ENCODE assay signal across 1 cellular context in genomic region chr11:58068640-58069039, GRCh38.
TF ChIP-seq lines count a peak whose summit lies in the region.

No MANE protein-coding gene starts in this region.

TF ChIP-seq in GM23338, 12 proteins besides CTCF, POLR2A, EP300 and RAD21:
- no peak for TF ChIP-seq ZNF114 (CRISPR knock-in tag; IDR thresholded peaks at IDR 0.05)
- TF ChIP-seq JUNB (IDR thresholded peaks at IDR 0.05; ENCODE audit: unreplicated experiment), result no peak
- no peak for TF ChIP-seq ZNF331 (CRISPR knock-in tag; IDR thresholded peaks at IDR 0.05; ENCODE audit: low read depth)
- TF ChIP-seq ETS1 (IDR thresholded peaks at IDR 0.05), result no peak
- TF ChIP-seq EZH2phosphoT487 (IDR thresholded peaks at IDR 0.05; ENCODE audit: unreplicated experiment), result no peak
- no peak for TF ChIP-seq NANOG (IDR thresholded peaks at IDR 0.05; ENCODE audit: borderline replicate concordance)
- no peak for TF ChIP-seq REST (IDR thresholded peaks at IDR 0.05; ENCODE audit: unreplicated experiment)
- TF ChIP-seq EZH2 (IDR thresholded peaks at IDR 0.05; ENCODE audit: low read depth, unreplicated experiment), result no peak
- TF ChIP-seq CREB1 (CRISPR knock-in tag; IDR thresholded peaks at IDR 0.05; ENCODE audit: low read depth), result no peak
- no peak for TF ChIP-seq ZNF462 (CRISPR knock-in tag; IDR thresholded peaks at IDR 0.05)
